Comparison of ENCODE assay signal across 12 cellular contexts in the genomic region with DNA sequence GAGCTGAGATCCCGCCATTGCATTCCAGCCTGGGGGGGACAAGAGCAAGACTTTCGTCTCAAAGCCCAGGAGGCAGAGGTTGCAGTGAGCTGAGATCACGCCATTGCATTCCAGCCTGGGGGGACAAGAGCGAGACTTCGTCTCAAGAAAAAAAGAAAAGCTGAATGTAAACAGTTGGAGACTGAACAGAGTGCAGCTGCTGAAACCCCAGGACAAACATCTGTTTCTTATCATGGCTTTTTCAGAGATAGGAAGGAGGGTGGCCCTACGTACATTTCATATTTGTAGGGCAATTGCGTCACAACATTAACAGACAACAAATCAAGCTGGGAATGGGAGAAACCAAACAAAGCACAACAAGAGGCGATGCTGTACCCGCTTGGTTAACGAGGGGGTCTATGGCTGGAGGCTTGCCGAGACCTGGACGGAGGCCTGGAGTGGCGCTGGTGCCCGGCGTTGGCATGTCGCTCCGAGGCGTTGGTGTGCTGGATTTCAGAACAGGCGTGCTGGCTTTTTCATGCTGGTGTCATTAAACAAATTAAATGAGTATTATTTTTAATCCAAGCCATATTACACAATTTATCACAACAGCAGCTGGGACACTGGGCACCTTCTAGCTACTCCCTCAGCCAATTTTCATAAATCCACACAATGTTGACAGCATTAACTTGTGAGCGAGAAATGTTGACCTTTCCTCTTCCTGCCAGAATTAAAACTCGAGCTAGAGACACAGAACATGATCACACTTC.
A peak's percentile ranks its signal among the peaks of the same experiment; 100 is the strongest.
DNase-seq lines count a peak whose midpoint lies in the region; ATAC-seq and TF ChIP-seq lines count a peak whose summit lies in the region.
"Had no signal": no experiment of that assay in that cellular context is flagged by ENCODE, and none has a peak within 500 bp of the region (broad histone marks: within the 10 kb centered on the region; RNA-seq: fewer than 3 reads in every experiment).

No MANE protein-coding gene starts in this region.

- H3K4me3 ChIP-seq in NT2/D1 (ENCODE audit: insufficient read length, low read depth) (no peak overlapping the region), lower leg skin (ENCODE audit: low read depth, poor library complexity, severe bottlenecking) (no peak overlapping the region), thyroid gland (replicated peaks in 1 of 3) (no peak overlapping the region)

- H3K36me3 Mint-ChIP-seq in endothelial cell (ENCODE audit: low read depth, unreplicated experiment): peaks cover 56% of the 10 kb centered on the region

- no peak for ATAC-seq in HG03097 (IDR thresholded peaks at IDR 0.05; ENCODE audit: low FRiP score, unreplicated experiment)

- peaks cover 53% of the 10 kb centered on the region for H3K36me3 ChIP-seq in NT2/D1 (ENCODE audit: insufficient read depth, insufficient read length, low read length)
- H3K36me3 ChIP-seq in thyroid gland: peaks cover 20 to 21% of the 10 kb centered on the region in 2 donors

- no peaks in the 10 kb centered on the region for H3K9me3 ChIP-seq in NT2/D1 (ENCODE audit: insufficient read depth, low read length)
- H3K9me3 ChIP-seq in thyroid gland: no peaks in the 10 kb centered on the region

- H3K27me3 Mint-ChIP-seq in endothelial cell (ENCODE audit: unreplicated experiment): peaks cover 3% of the 10 kb centered on the region
- H3K27me3 Mint-ChIP-seq: dendritic cell treated with granulocyte-macrophage colony-stimulating factor and Interleukin-4, amounts not matched to agents 40 ng/mL and 50 ng/mL, for 4 days had no signal

- intact Hi-C loops in lower leg skin (cut with DNase I; ENCODE audit: low total_unique reads) (no loop called here), thyroid gland (cut with DNase I) (no loop called here)

- H3K9me3 Mint-ChIP-seq in endothelial cell (ENCODE audit: unreplicated experiment): no peaks in the 10 kb centered on the region
- H3K9me3 Mint-ChIP-seq: dendritic cell treated with granulocyte-macrophage colony-stimulating factor and Interleukin-4, amounts not matched to agents 40 ng/mL and 50 ng/mL, for 4 days had no signal

- H3K4me3 Mint-ChIP-seq in endothelial cell (ENCODE audit: unreplicated experiment): peak overlapping the region; percentile 4
- H3K4me3 Mint-ChIP-seq: dendritic cell treated with granulocyte-macrophage colony-stimulating factor and Interleukin-4, amounts not matched to agents 40 ng/mL and 50 ng/mL, for 4 days had no signal

- peaks cover 7% of the 10 kb centered on the region for H3K4me1 ChIP-seq in NT2/D1 (ENCODE audit: insufficient read depth, insufficient read length)
- H3K4me1 ChIP-seq in thyroid gland: peaks cover 21 to 27% of the 10 kb centered on the region in 2 donors

- WGBS in lower leg skin, 2 donors: 55 to 69% methylated on average over 21 of the region's 21 CpGs
- WGBS in thyroid gland, 2 donors: 76 to 84% methylated on average over 21 of the region's 21 CpGs

- peak overlapping the region; percentile 28 for H3K9ac ChIP-seq in NT2/D1 (ENCODE audit: insufficient read length, low read depth)

- DNase-seq in NT2/D1 (ENCODE audit: low read depth, low spot score) (no peak), endothelial cell (ENCODE audit: low spot score) (no peak), lower leg skin (ENCODE audit: low spot score in 2 of 2) (peak; percentile 36 to 86), thyroid gland (no peak), germinal center (ENCODE audit: low spot score) (no peak), NOMO-1 (lab: John Stamatoyannopoulos, UW; ENCODE audit: unreplicated experiment in 2 of 2) (no peak)
- DNase-seq in activated CD4-positive, alpha-beta T cell treated with anti-CD3 and anti-CD28 coated beads for 48 hours: no peak
- DNase-seq: mammary epithelial cell; NCI-H1694; stimulated activated CD4-positive, alpha-beta T cell treated with anti-CD3 and anti-CD28 coated beads, Interleukin-4, amount 100 ng/mL, for 1 hour had no signal

- peak overlapping the region in 2 of 3 donors; percentile 61 to 70 for H3K27ac ChIP-seq in thyroid gland

- TF ChIP-seq POLR2A in lower leg skin (IDR thresholded peaks at IDR 0.05) (no peak), thyroid gland (IDR thresholded peaks at IDR 0.05) (no peak)

- H3K27ac Mint-ChIP-seq in endothelial cell (ENCODE audit: unreplicated experiment): no peak overlapping the region
- H3K27ac Mint-ChIP-seq: dendritic cell treated with granulocyte-macrophage colony-stimulating factor and Interleukin-4, amounts not matched to agents 40 ng/mL and 50 ng/mL, for 4 days had no signal

- peaks cover 17% of the 10 kb centered on the region for H3K4me1 Mint-ChIP-seq in endothelial cell (ENCODE audit: unreplicated experiment)

- TF ChIP-seq CTCF in endothelial cell (IDR thresholded peaks at IDR 0.05; ENCODE audit: unreplicated experiment): no peak
- TF ChIP-seq CTCF in lower leg skin (IDR thresholded peaks at IDR 0.05): no peak
- TF ChIP-seq CTCF in thyroid gland (IDR thresholded peaks at IDR 0.05): no peak

- H3K27me3 ChIP-seq in NT2/D1 (ENCODE audit: insufficient read depth, insufficient read length) (no peaks in the 10 kb centered on the region), thyroid gland (no peaks in the 10 kb centered on the region)

Comparison
In these comparisons a context has a peak if more than half of its experiments do, and no peak if none do; other contexts are left out.
1. DNase-seq: peak in lower leg skin (2 of 2); none in NT2/D1 (single experiment), endothelial cell (single experiment), thyroid gland (0 of 2), activated CD4-positive, alpha-beta T cell treated with anti-CD3 and anti-CD28 coated beads for 48 hours (single experiment), germinal center (single experiment) and NOMO-1 (0 of 2).